In genomic region chr17:28841901-28842281, GRCh38 we compare ENCODE assay signal across 8 cellular contexts. TPM values are rescaled to one million over a fixed set of nuclear protein-coding genes. Genes with fewer than 3 reads are reported as not detected.
A peak's percentile ranks its signal among the peaks of the same experiment; 100 is the strongest.
DNase-seq lines count a peak whose midpoint lies in the region; ATAC-seq, FAIRE-seq and TF ChIP-seq lines count a peak whose summit lies in the region.

No MANE protein-coding gene starts in this region.

- ATAC-seq in HG03571 (IDR thresholded peaks at IDR 0.05; ENCODE audit: unreplicated experiment), result peak; percentile 21
- ATAC-seq in GM19467 (IDR thresholded peaks at IDR 0.05; ENCODE audit: unreplicated experiment), result no peak
- no peak for ATAC-seq in HG02623 (IDR thresholded peaks at IDR 0.05; ENCODE audit: unreplicated experiment)

- no peaks in the 10 kb centered on the region for H3K36me3 ChIP-seq in BLaER1
- H3K36me3 ChIP-seq in astrocyte (ENCODE audit: insufficient read depth, low read length), result no peaks in the 10 kb centered on the region
- H3K36me3 ChIP-seq in liver (ENCODE audit: control insufficient read depth in 4 of 4, insufficient read depth in 3 of 4, low read depth in 1 of 4, low read length in 3 of 4), result no peaks in the 10 kb centered on the region

- H3K27me3 ChIP-seq in BLaER1 (no peaks in the 10 kb centered on the region), astrocyte (ENCODE audit: insufficient read depth, low read length) (no peaks in the 10 kb centered on the region), liver (ENCODE audit: control insufficient read depth in 4 of 4, insufficient read depth in 4 of 4, low read length in 3 of 4) (no peaks in the 10 kb centered on the region)

- H3K4me1 Mint-ChIP-seq in astrocyte (ENCODE audit: low read depth, unreplicated experiment) (peaks cover 14% of the 10 kb centered on the region), type B pancreatic cell (ENCODE audit: unreplicated experiment) (peaks cover 16% of the 10 kb centered on the region)

- H3K27me3 Mint-ChIP-seq in astrocyte (ENCODE audit: low read depth, unreplicated experiment) (no peaks in the 10 kb centered on the region), type B pancreatic cell (no peaks in the 10 kb centered on the region)

- H3K4me3 ChIP-seq in BLaER1 (peak overlapping the region; percentile 95), astrocyte (ENCODE audit: insufficient read depth, low read depth, low read length) (peak overlapping the region; percentile 92), liver (ENCODE audit: low read depth in 1 of 3, low read length in 3 of 3) (peak overlapping the region; percentile 66 to 99 (median 90))

- H3K9me3 ChIP-seq in BLaER1 (no peaks in the 10 kb centered on the region), astrocyte (ENCODE audit: insufficient read depth, low read depth, low read length) (no peaks in the 10 kb centered on the region), liver (ENCODE audit: control insufficient read depth in 4 of 4, low read length in 3 of 4) (no peaks in the 10 kb centered on the region)

- WGBS in liver, result 3% methylated on average over 6 of the region's 6 CpGs

- no peak for TF ChIP-seq RAD21 in liver (IDR thresholded peaks at IDR 0.05)

- peak overlapping the region; percentile 92 for H3K9ac ChIP-seq in BLaER1
- peak overlapping the region; percentile 90 for H3K9ac ChIP-seq in astrocyte (ENCODE audit: low read length)
- peak overlapping the region; percentile 70 to 85 for H3K9ac ChIP-seq in liver (ENCODE audit: low read depth in 1 of 2, low read length in 2 of 2)

- no peak for FAIRE-seq in astrocyte (lab: Jason Lieb, UNC)

- H3K9me3 Mint-ChIP-seq in astrocyte (ENCODE audit: unreplicated experiment) (no peaks in the 10 kb centered on the region), type B pancreatic cell (no peaks in the 10 kb centered on the region)

- H2AFZ ChIP-seq in astrocyte (ENCODE audit: low read depth, low read length), result peak overlapping the region; percentile 88

- peak; percentile 13 for DNase-seq in astrocyte (ENCODE audit: low read depth)
- DNase-seq in type B pancreatic cell (ENCODE audit: extremely low spot score, unreplicated experiment), result no peak
- DNase-seq in NCI-H1105 treated with DMSO at 0.1 percent for 48 hours (lab: John Stamatoyannopoulos, UW), result no peak

- H3K4me1 ChIP-seq in BLaER1 (peaks cover 48% of the 10 kb centered on the region), astrocyte (ENCODE audit: insufficient read depth, low read length) (peaks cover 8% of the 10 kb centered on the region), liver (ENCODE audit: control insufficient read depth in 4 of 4, insufficient read depth in 4 of 4, low read length in 3 of 4) (peaks cover 3 to 14% (median 10%) of the 10 kb centered on the region in 4 donors)

- peaks cover 51% of the 10 kb centered on the region for H4K20me1 ChIP-seq in BLaER1
- H4K20me1 ChIP-seq in astrocyte (ENCODE audit: insufficient read depth, low read length), result peaks cover 13% of the 10 kb centered on the region

- TF ChIP-seq CTCF in astrocyte (IDR thresholded peaks at IDR 0.05; ENCODE audit: insufficient read depth, low read depth, low read length), result no peak
- no peak for TF ChIP-seq CTCF in liver (IDR thresholded peaks at IDR 0.05; ENCODE audit: low read depth, low read length, missing input control)
- no peak for TF ChIP-seq CTCF in type B pancreatic cell (conservative IDR thresholded peaks at IDR 0.05)

- H3K36me3 Mint-ChIP-seq in astrocyte (ENCODE audit: low read depth, unreplicated experiment), result no peaks in the 10 kb centered on the region
- H3K36me3 Mint-ChIP-seq in type B pancreatic cell, result no peaks in the 10 kb centered on the region

- H3K27ac Mint-ChIP-seq in astrocyte (ENCODE audit: unreplicated experiment) (peak overlapping the region; percentile 97), type B pancreatic cell (peak overlapping the region; percentile 88)

- H3K4me3 Mint-ChIP-seq in astrocyte (ENCODE audit: unreplicated experiment), result peak overlapping the region; percentile 99
- H3K4me3 Mint-ChIP-seq in type B pancreatic cell, result peak overlapping the region; percentile 99

- H3K4me2 ChIP-seq in BLaER1 (peak overlapping the region; percentile 99), astrocyte (ENCODE audit: low read length) (peak overlapping the region; percentile 93)

- peaks cover 53% of the 10 kb centered on the region for H3K79me2 ChIP-seq in astrocyte (ENCODE audit: insufficient read depth, low read length)

- peak overlapping the region; percentile 84 for H3K27ac ChIP-seq in BLaER1
- H3K27ac ChIP-seq in astrocyte (ENCODE audit: low read depth, low read length), result peak overlapping the region; percentile 61
- H3K27ac ChIP-seq in liver (ENCODE audit: low read depth in 1 of 2, low read length in 2 of 2), result peak overlapping the region; percentile 59 to 81

TF ChIP-seq in liver, 16 proteins besides CTCF, POLR2A, EP300 and RAD21:
- TF ChIP-seq NR2F2 (IDR thresholded peaks at IDR 0.05), result no peak
- TF ChIP-seq, protein P1, sequence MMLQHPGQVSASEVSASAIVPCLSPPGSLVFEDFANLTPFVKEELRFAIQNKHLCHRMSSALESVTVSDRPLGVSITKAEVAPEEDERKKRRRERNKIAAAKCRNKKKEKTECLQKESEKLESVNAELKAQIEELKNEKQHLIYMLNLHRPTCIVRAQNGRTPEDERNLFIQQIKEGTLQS (IDR thresholded peaks at IDR 0.05), result no peak
- TF ChIP-seq REST (IDR thresholded peaks at IDR 0.05), result no peak
- no peak for TF ChIP-seq HNF4G (IDR thresholded peaks at IDR 0.05)
- TF ChIP-seq JUND (IDR thresholded peaks at IDR 0.05), result no peak
- no peak for TF ChIP-seq TAF1 (conservative IDR thresholded peaks at IDR 0.05)
- TF ChIP-seq ZBTB33 (IDR thresholded peaks at IDR 0.05), result no peak
- TF ChIP-seq RXRA (IDR thresholded peaks at IDR 0.05), result no peak
- no peak for TF ChIP-seq HNF4A (conservative IDR thresholded peaks at IDR 0.05)
- no peak for TF ChIP-seq FOXA1 (IDR thresholded peaks at IDR 0.05)
- TF ChIP-seq YY1 (IDR thresholded peaks at IDR 0.05), result no peak
- no peak for TF ChIP-seq SP1 (IDR thresholded peaks at IDR 0.05)

RNA-seq across cellular contexts. Expression of gene FAM222B, which starts 0.7 kb away (rescaled TPM):
- total RNA-seq in astrocyte (51.4 and 53.0 TPM in 2 replicates), liver (1 to 10 TPM; 2.8 to 4.2 TPM), type B pancreatic cell (ENCODE audit: low replicate concordance) (28.7 and 38.8 TPM in 2 replicates)
- 1 to 10 TPM; 4.0 to 5.4 TPM for polyA plus RNA-seq in liver

RNA-seq across cellular contexts. Expression of gene ERAL1, which starts 12.9 kb away (rescaled TPM):
- total RNA-seq in astrocyte, result 38.2 and 38.4 TPM in 2 replicates
- 10 to 100 TPM; 17.3 to 30.8 TPM for total RNA-seq in liver
- 10 to 100 TPM; 28.1 to 34.5 TPM for polyA plus RNA-seq in liver
- total RNA-seq in type B pancreatic cell (ENCODE audit: low replicate concordance), result 42.8 and 51.1 TPM in 2 replicates

RNA-seq across cellular contexts. Expression of gene FLOT2, which starts 55.6 kb away (rescaled TPM):
- total RNA-seq in astrocyte (84.4 and 87.3 TPM in 2 replicates), liver (10 to 100 TPM; 67.7 to 71.0 TPM), type B pancreatic cell (ENCODE audit: low replicate concordance) (73.1 and 90.6 TPM in 2 replicates)
- 100 to 1,000 TPM in 1 of 2 donors, 10 to 100 TPM in 1; 61.6 to 100 TPM for polyA plus RNA-seq in liver
